Comparison of ENCODE assay signal across 17 cellular contexts in genomic region chr16:85252461-85252860, GRCh38.
A peak's percentile ranks its signal among the peaks of the same experiment; 100 is the strongest.
DNase-seq lines count a peak whose midpoint lies in the region; ATAC-seq and TF ChIP-seq lines count a peak whose summit lies in the region.
"Had no signal": no experiment of that assay in that cellular context is flagged by ENCODE, and none has a peak within 500 bp of the region (broad histone marks: within the 10 kb centered on the region; RNA-seq: fewer than 3 reads in every experiment).

No MANE protein-coding gene starts in this region.

- no peak overlapping the region for H3K27ac Mint-ChIP-seq in activated naive CD4-positive, alpha-beta T cell treated with anti-CD3 and anti-CD28 coated beads for 36 hours
- H3K27ac Mint-ChIP-seq: mesothelial cell of epicardium; stimulated activated naive B cell treated with anti-CD40 and anti-IgM and Interleukin-4, amounts not matched to agents 10 μg/mL and 1 μg/mL and 100 μg/mL, for 72 hours had no signal

- H3K27me3 Mint-ChIP-seq in activated naive CD4-positive, alpha-beta T cell treated with anti-CD3 and anti-CD28 coated beads for 36 hours (ENCODE audit: low read depth), result peaks cover 4% of the 10 kb centered on the region

- CTCF ChIA-PET in activated naive CD4-positive, alpha-beta T cell treated with anti-CD3 and anti-CD28 coated beads for 36 hours (lab: Charles Lee), result interaction anchor here (0.6 to 2.6 kb wide), 10 partner anchors 10 to 358 kb away, joined by 3 to 9 read pairs (median 4); no protein-coding TSS in a partner anchor

- ATAC-seq in HG02852 (IDR thresholded peaks at IDR 0.05; ENCODE audit: unreplicated experiment) (no peak), left cardiac atrium (no peak)

- in situ Hi-C loops in GM13977 (cut with MboI; ENCODE audit: low pct_unique_long_range_greater_than_20kb, low sequenced_read_pairs, unreplicated experiment), result no loop called here

- H3K4me3 ChIP-seq in epithelial cell of esophagus (ENCODE audit: low read length), result no peak overlapping the region
- H3K4me3 ChIP-seq: psoas muscle had no signal

- peak; percentile 10 for DNase-seq in activated naive CD4-positive, alpha-beta T cell treated with anti-CD3 and anti-CD28 coated beads for 36 hours
- DNase-seq in activated naive CD4-positive, alpha-beta T cell treated with anti-CD3 and anti-CD28 coated beads, Interleukin-2, amount 50 U/mL, for 16 hours, result no peak
- peak; percentile 59 for DNase-seq in GM13977 (ENCODE audit: low spot score)
- peak; percentile 40 for DNase-seq in NCI-H2171 (lab: John Stamatoyannopoulos, UW)
- DNase-seq in epithelial cell of esophagus (ENCODE audit: low read depth), result peak; percentile 27
- no peak for DNase-seq in iPS-NIHi7 (ENCODE audit: extremely low spot score)
- no peak for DNase-seq in left cardiac atrium
- DNase-seq: cerebellar nuclear complex, NCI-H1105 treated with DMSO at 0.1 percent for 48 hours, NCI-H2029, NCI-H226, NCI-H774 had no signal

- H3K4me1 Mint-ChIP-seq in activated naive CD4-positive, alpha-beta T cell treated with anti-CD3 and anti-CD28 coated beads for 36 hours (ENCODE audit: low read depth), result no peaks in the 10 kb centered on the region
- H3K4me1 Mint-ChIP-seq: naive B cell had no signal

- no peaks in the 10 kb centered on the region for H3K9me3 Mint-ChIP-seq in activated naive CD4-positive, alpha-beta T cell treated with anti-CD3 and anti-CD28 coated beads for 36 hours
- H3K9me3 Mint-ChIP-seq: mesothelial cell of epicardium; stimulated activated naive B cell treated with anti-CD40 and anti-IgM and Interleukin-4, amounts not matched to agents 10 μg/mL and 1 μg/mL and 100 μg/mL, for 72 hours had no signal

- TF ChIP-seq CTCF in GM13977 (IDR thresholded peaks at IDR 0.05; ENCODE audit: extremely low read depth, insufficient read depth, missing control alignments), result no peak
- TF ChIP-seq CTCF in epithelial cell of esophagus (IDR thresholded peaks at IDR 0.05; ENCODE audit: insufficient read depth, low read depth, low read length, missing control alignments), result no peak

- no peaks in the 10 kb centered on the region for H3K36me3 Mint-ChIP-seq in activated naive CD4-positive, alpha-beta T cell treated with anti-CD3 and anti-CD28 coated beads for 36 hours (ENCODE audit: low read depth)
- H3K36me3 Mint-ChIP-seq: mesothelial cell of epicardium; naive B cell; stimulated activated naive B cell treated with anti-CD40 and anti-IgM and Interleukin-4, amounts not matched to agents 10 μg/mL and 1 μg/mL and 100 μg/mL, for 72 hours had no signal

- intact Hi-C loops in activated naive CD4-positive, alpha-beta T cell treated with anti-CD3 and anti-CD28 coated beads for 36 hours (cut with micrococcal nuclease), result no loop called here
- intact Hi-C loops in left cardiac atrium (cut with DNase I), result loop anchor here in 1 of 2 donors (10.0 kb wide), 1 partner anchor 138 kb away; the partner anchor contains the start of gene CIBAR2

- no peak overlapping the region for H3K4me3 Mint-ChIP-seq in activated naive CD4-positive, alpha-beta T cell treated with anti-CD3 and anti-CD28 coated beads for 36 hours
- H3K4me3 Mint-ChIP-seq: mesothelial cell of epicardium; naive B cell; stimulated activated naive B cell treated with anti-CD40 and anti-IgM and Interleukin-4, amounts not matched to agents 10 μg/mL and 1 μg/mL and 100 μg/mL, for 72 hours had no signal

Comparison
In these comparisons a context has a peak if more than half of its experiments do, and no peak if none do; other contexts are left out.
1. DNase-seq: peak in activated naive CD4-positive, alpha-beta T cell treated with anti-CD3 and anti-CD28 coated beads for 36 hours (single experiment), GM13977 (single experiment), NCI-H2171 (single experiment) and epithelial cell of esophagus (single experiment); none in activated naive CD4-positive, alpha-beta T cell treated with anti-CD3 and anti-CD28 coated beads, Interleukin-2, amount 50 U/mL, for 16 hours (single experiment), iPS-NIHi7 (single experiment) and left cardiac atrium (single experiment).